15 cellular contexts compared by ENCODE assay signal in genomic region chr19:42271861-42272534, GRCh38. TPM values are rescaled to one million over a fixed set of nuclear protein-coding genes. Genes with fewer than 3 reads are reported as not detected.
A peak's percentile ranks its signal among the peaks of the same experiment; 100 is the strongest.
DNase-seq lines count a peak whose midpoint lies in the region; ATAC-seq and TF ChIP-seq lines count a peak whose summit lies in the region.
"Had no signal": no experiment of that assay in that cellular context is flagged by ENCODE, and none has a peak within 500 bp of the region (broad histone marks: within the 10 kb centered on the region; RNA-seq: fewer than 3 reads in every experiment).

No MANE protein-coding gene starts in this region.

- H3K27ac Mint-ChIP-seq in activated T-cell treated with anti-CD3 and anti-CD28 coated beads, Interleukin-2, amount 50 U/mL, for 72 hours, result peak overlapping the region; percentile 45
- no peak overlapping the region for H3K27ac Mint-ChIP-seq in type B pancreatic cell
- H3K27ac Mint-ChIP-seq: HFFc6 had no signal

- no peak overlapping the region for H3K4me3 ChIP-seq in OCI-LY1 (ENCODE audit: low read depth, low read length, poor library complexity, severe bottlenecking)
- H3K4me3 ChIP-seq in left lung, result no peak overlapping the region
- H3K4me3 ChIP-seq in stomach smooth muscle (ENCODE audit: low read length in 2 of 2), result no peak overlapping the region
- H3K4me3 ChIP-seq: cardiac muscle cell had no signal

- H3K36me3 Mint-ChIP-seq in activated T-cell treated with anti-CD3 and anti-CD28 coated beads, Interleukin-2, amount 50 U/mL, for 72 hours (ENCODE audit: insufficient read depth in 2 of 2), result peaks cover 6 to 18% of the 10 kb centered on the region in 2 donors
- peaks cover 3% of the 10 kb centered on the region for H3K36me3 Mint-ChIP-seq in type B pancreatic cell

- H3K27me3 Mint-ChIP-seq in activated T-cell treated with anti-CD3 and anti-CD28 coated beads, Interleukin-2, amount 50 U/mL, for 72 hours (ENCODE audit: low read depth), result no peaks in the 10 kb centered on the region
- no peaks in the 10 kb centered on the region for H3K27me3 Mint-ChIP-seq in type B pancreatic cell

- no peaks in the 10 kb centered on the region for H3K79me2 ChIP-seq in OCI-LY1 (ENCODE audit: insufficient read depth, low read length)

- peaks cover 4% of the 10 kb centered on the region; the same call in 1 of the 2 replicates for H3K36me3 ChIP-seq in OCI-LY1 (ENCODE audit: insufficient read depth, low read length)
- H3K36me3 ChIP-seq in left lung, result peaks cover 0 to 43% of the 10 kb centered on the region in 2 donors
- H3K36me3 ChIP-seq in stomach smooth muscle (ENCODE audit: control insufficient read depth in 2 of 2, insufficient read depth in 2 of 2, low read length in 2 of 2), result peaks cover 9 to 19% of the 10 kb centered on the region in 2 donors
- H3K36me3 ChIP-seq: cardiac muscle cell had no signal

- no peak for DNase-seq in activated T-cell treated with anti-CD3 and anti-CD28 coated beads, Interleukin-2, amount 50 U/mL, for 72 hours
- DNase-seq in activated T-cell treated with anti-CD3 and anti-CD28 coated beads, Interleukin-2, amount 50 U/mL, for 1 hour, result no peak
- DNase-seq in left lung, result peak; percentile 34 to 75
- DNase-seq in AG08396 (ENCODE audit: low spot score), result no peak
- DNase-seq in type B pancreatic cell (ENCODE audit: extremely low spot score, unreplicated experiment), result no peak
- no peak for DNase-seq in GM19240 (ENCODE audit: insufficient read length, low spot score)
- DNase-seq: activated naive CD4-positive, alpha-beta T cell; DMS153; HFFc6; NCI-H526; stimulated activated naive CD4-positive, alpha-beta T cell treated with Interleukin-2 at 50 U/mL for 16 hours had no signal

- no peaks in the 10 kb centered on the region for H3K27me3 ChIP-seq in OCI-LY1 (ENCODE audit: insufficient read depth, low read length)
- no peaks in the 10 kb centered on the region for H3K27me3 ChIP-seq in left lung
- H3K27me3 ChIP-seq in stomach smooth muscle (ENCODE audit: control insufficient read depth in 1 of 2, insufficient read depth in 2 of 2, low read length in 2 of 2), result no peaks in the 10 kb centered on the region
- H3K27me3 ChIP-seq: cardiac muscle cell had no signal

- H3K9ac ChIP-seq in OCI-LY1 (ENCODE audit: low read length), result no peak overlapping the region
- no peak overlapping the region for H3K9ac ChIP-seq in stomach smooth muscle (ENCODE audit: low read length in 2 of 2)

- peaks cover 30% of the 10 kb centered on the region for H3K4me1 ChIP-seq in OCI-LY1 (ENCODE audit: insufficient read depth, low read length, severe bottlenecking)
- H3K4me1 ChIP-seq in left lung, result peaks cover 20 to 61% of the 10 kb centered on the region in 2 donors
- H3K4me1 ChIP-seq in stomach smooth muscle (ENCODE audit: control insufficient read depth, insufficient read depth, low read length), result peaks cover 53% of the 10 kb centered on the region

- no peaks in the 10 kb centered on the region for H3K9me3 Mint-ChIP-seq in activated T-cell treated with anti-CD3 and anti-CD28 coated beads, Interleukin-2, amount 50 U/mL, for 72 hours
- H3K9me3 Mint-ChIP-seq in type B pancreatic cell, result no peaks in the 10 kb centered on the region
- H3K9me3 Mint-ChIP-seq: HFFc6; T-helper 1 cell treated with Interleukin-12 subunit alpha and Interleukin-12 subunit beta and Interleukin-4 antibody, amounts not matched to agents 30 μg/mL and 1 μg/mL, for 36 hours had no signal

- H3K9me2 ChIP-seq in OCI-LY1 (ENCODE audit: low read depth, low read length), result no peaks in the 10 kb centered on the region

- intact Hi-C loops in left lung (cut with DNase I), result no loop called here

- H2AFZ ChIP-seq in OCI-LY1 (ENCODE audit: low read length), result no peak overlapping the region

- ATAC-seq in activated T-cell treated with anti-CD3 and anti-CD28 coated beads, Interleukin-2, amount 50 U/mL, for 72 hours (replicated peaks in 1 of 2), result no peak
- no peak for ATAC-seq in left lung

- TF ChIP-seq CTCF in OCI-LY1 (IDR thresholded peaks at IDR 0.05; ENCODE audit: low read length) (no peak), left lung (IDR thresholded peaks at IDR 0.05) (no peak), type B pancreatic cell (conservative IDR thresholded peaks at IDR 0.05) (no peak)

- no peaks in the 10 kb centered on the region for H4K20me1 ChIP-seq in OCI-LY1 (ENCODE audit: insufficient read depth, low read length)

- no peaks in the 10 kb centered on the region for H3F3A ChIP-seq in OCI-LY1 (ENCODE audit: insufficient read depth, low read length)

- H3K27ac ChIP-seq in OCI-LY1 (ENCODE audit: low read depth, low read length, poor library complexity, severe bottlenecking) (peak overlapping the region; percentile 89), left lung (no peak overlapping the region), stomach smooth muscle (ENCODE audit: low read length) (peak overlapping the region; percentile 18)

- H3K4me2 ChIP-seq in OCI-LY1 (ENCODE audit: low read length), result no peak overlapping the region

- H3K9me3 ChIP-seq in OCI-LY1 (ENCODE audit: low read length) (no peaks in the 10 kb centered on the region), left lung (no peaks in the 10 kb centered on the region), stomach smooth muscle (ENCODE audit: control insufficient read depth in 2 of 2, low read length in 2 of 2) (no peaks in the 10 kb centered on the region)

- H3K4me1 Mint-ChIP-seq in activated T-cell treated with anti-CD3 and anti-CD28 coated beads, Interleukin-2, amount 50 U/mL, for 72 hours (ENCODE audit: low read depth), result peaks cover 57% of the 10 kb centered on the region
- H3K4me1 Mint-ChIP-seq in type B pancreatic cell (ENCODE audit: unreplicated experiment), result peaks cover 36% of the 10 kb centered on the region

- no peak overlapping the region for H3K4me3 Mint-ChIP-seq in activated T-cell treated with anti-CD3 and anti-CD28 coated beads, Interleukin-2, amount 50 U/mL, for 72 hours
- no peak overlapping the region for H3K4me3 Mint-ChIP-seq in type B pancreatic cell
- H3K4me3 Mint-ChIP-seq: HFFc6 had no signal

RNA-seq across cellular contexts. Expression of gene CIC, which starts 2.9 kb away (rescaled TPM):
- 10 to 100 TPM; 90.1 to 95.0 TPM for total RNA-seq in activated T-cell treated with anti-CD3 and anti-CD28 coated beads, Interleukin-2, amount 50 U/mL, for 72 hours
- total RNA-seq in left lung, result 10 to 100 TPM; 59.8 to 76.1 TPM
- 44.8 and 70.3 TPM in 2 replicates for total RNA-seq in type B pancreatic cell (ENCODE audit: low replicate concordance)

RNA-seq across cellular contexts. Expression of gene ERF, which starts 17.1 kb away (rescaled TPM):
- 10 to 100 TPM; 65.7 to 75.6 TPM for total RNA-seq in activated T-cell treated with anti-CD3 and anti-CD28 coated beads, Interleukin-2, amount 50 U/mL, for 72 hours
- total RNA-seq in left lung (10 to 100 TPM; 47.0 to 55.0 TPM), type B pancreatic cell (ENCODE audit: low replicate concordance) (54.9 and 78.9 TPM in 2 replicates)

RNA-seq across cellular contexts. Expression of gene GSK3A, which starts 29.6 kb away (rescaled TPM):
- total RNA-seq in activated T-cell treated with anti-CD3 and anti-CD28 coated beads, Interleukin-2, amount 50 U/mL, for 72 hours, result 10 to 100 TPM; 39.6 to 43.2 TPM
- total RNA-seq in left lung, result 10 to 100 TPM; 33.4 to 40.3 TPM
- 43.5 and 49.1 TPM in 2 replicates for total RNA-seq in type B pancreatic cell (ENCODE audit: low replicate concordance)

RNA-seq across cellular contexts. Expression of gene PRR19, which starts 29.9 kb away (rescaled TPM):
- total RNA-seq in activated T-cell treated with anti-CD3 and anti-CD28 coated beads, Interleukin-2, amount 50 U/mL, for 72 hours, result under 1 TPM; 0.29 to 0.86 TPM
- total RNA-seq in left lung (1 to 10 TPM; 1.1 TPM), type B pancreatic cell (ENCODE audit: low replicate concordance) (2.2 and 2.4 TPM in 2 replicates)

RNA-seq across cellular contexts. Expression of gene PAFAH1B3, which starts 30.4 kb away (rescaled TPM):
- 10 to 100 TPM; 36.7 to 37.6 TPM for total RNA-seq in activated T-cell treated with anti-CD3 and anti-CD28 coated beads, Interleukin-2, amount 50 U/mL, for 72 hours
- total RNA-seq in left lung, result 10 to 100 TPM; 25.0 to 25.7 TPM
- 50.3 and 97.4 TPM in 2 replicates for total RNA-seq in type B pancreatic cell (ENCODE audit: low replicate concordance)

Comparison
In these comparisons a context has a peak if more than half of its experiments do, and no peak if none do; other contexts are left out.
1. DNase-seq: peak in left lung (2 of 2); none in activated T-cell treated with anti-CD3 and anti-CD28 coated beads, Interleukin-2, amount 50 U/mL, for 72 hours (0 of 2), activated T-cell treated with anti-CD3 and anti-CD28 coated beads, Interleukin-2, amount 50 U/mL, for 1 hour (single experiment), AG08396 (single experiment), type B pancreatic cell (single experiment) and GM19240 (single experiment).
2. H3K27ac ChIP-seq: peak in OCI-LY1 (single experiment) and stomach smooth muscle (single experiment); none in left lung (0 of 2).